Comparison of ENCODE assay signal across 1 cellular context in the genomic region with DNA sequence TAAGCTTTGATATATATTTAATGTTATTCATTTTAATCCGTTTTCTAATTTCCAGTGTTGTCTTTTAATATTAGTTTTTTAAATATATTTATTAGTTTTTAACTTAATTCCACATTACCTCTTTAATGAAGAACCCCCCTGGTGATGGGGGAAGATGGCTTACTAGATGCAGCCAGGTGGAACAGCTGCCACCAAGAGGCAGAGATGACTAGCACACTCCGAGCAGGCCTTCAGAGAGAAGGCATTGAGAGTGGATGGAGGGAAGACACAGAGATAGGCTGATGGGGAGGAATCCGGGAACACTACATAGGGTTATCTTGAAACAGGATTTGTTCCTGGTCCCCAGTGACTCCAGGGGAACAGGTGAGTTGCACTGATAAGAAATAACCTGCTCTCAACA.
TF ChIP-seq lines count a peak whose summit lies in the region.

No MANE protein-coding gene starts in this region.

TF ChIP-seq in HCT116, 20 proteins besides CTCF, POLR2A, EP300 and RAD21 (continued from another document):
- no peak for TF ChIP-seq TCF7L2 (IDR thresholded peaks at IDR 0.05; ENCODE audit: borderline replicate concordance, extremely low read depth, insufficient read depth, insufficient read length)
